Comparison of ENCODE assay signal across 18 cellular contexts in the genomic region with DNA sequence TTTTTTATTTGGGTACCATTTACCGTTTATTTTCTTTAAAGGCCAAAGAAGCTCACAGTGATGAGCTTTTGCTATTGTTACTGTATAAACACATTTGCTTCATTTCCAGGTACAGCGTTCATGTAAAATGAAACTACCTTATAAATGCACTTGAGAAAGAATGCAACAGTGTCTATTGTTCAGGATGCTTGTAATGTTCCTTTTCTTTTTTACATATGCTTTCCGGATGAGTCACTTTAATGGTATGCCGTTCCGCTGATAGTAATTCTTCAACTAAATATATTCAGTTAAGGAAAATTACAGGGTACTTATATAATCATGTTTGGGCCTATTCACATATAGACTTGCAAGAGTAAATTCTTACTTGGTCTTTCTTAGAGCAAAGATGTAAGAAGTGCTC.
A peak's percentile ranks its signal among the peaks of the same experiment; 100 is the strongest.
DNase-seq lines count a peak whose midpoint lies in the region; FAIRE-seq and TF ChIP-seq lines count a peak whose summit lies in the region.
"Had no signal": no experiment of that assay in that cellular context is flagged by ENCODE, and none has a peak within 500 bp of the region (broad histone marks: within the 10 kb centered on the region; RNA-seq: fewer than 3 reads in every experiment).

No MANE protein-coding gene starts in this region.

- TF ChIP-seq CTCF in endothelial cell of umbilical vein (IDR thresholded peaks at IDR 0.05; ENCODE audit: extremely low read depth in 1 of 2, insufficient read depth in 1 of 2, low read depth in 1 of 2, low read length in 2 of 2) = no peak

- H3K27me3 ChIP-seq in endothelial cell of umbilical vein (ENCODE audit: control insufficient read depth in 2 of 2, insufficient read depth in 2 of 2, low read length in 2 of 2) = no peaks in the 10 kb centered on the region
- H3K27me3 ChIP-seq: hepatocyte, MG63 had no signal

- no TSS peak for BruUV-seq in endothelial cell of umbilical vein (replicated peaks; lab: Mats Ljungman, UMichigan)

- no peak for TF ChIP-seq POLR2A in H54 (IDR thresholded peaks at IDR 0.05; ENCODE audit: low read depth, low read length)
- TF ChIP-seq POLR2A in endothelial cell of umbilical vein (IDR thresholded peaks at IDR 0.05; ENCODE audit: low read depth, low read length) = no peak

- intact Hi-C loops in endothelial cell of umbilical vein (cut with micrococcal nuclease) = loop anchor here (10.0 kb wide), 1 partner anchor 286 kb away; no protein-coding TSS in a partner anchor

- H3K27ac ChIP-seq in endothelial cell of umbilical vein (ENCODE audit: insufficient read depth, low read depth, low read length) = peak overlapping the region; percentile 65
- H3K27ac ChIP-seq: hepatocyte, left ventricle myocardium inferior had no signal

- no peaks in the 10 kb centered on the region for H3K79me2 ChIP-seq in endothelial cell of umbilical vein (ENCODE audit: control insufficient read depth, insufficient read depth, low read length)
- H3K79me2 ChIP-seq: hepatocyte had no signal

- CTCF ChIA-PET in endothelial cell of umbilical vein (lab: Charles Lee) = interaction anchor here (0.9 kb wide), 1 partner anchor 22 kb away, joined by 3 read pairs; no protein-coding TSS in a partner anchor

- H3K36me3 ChIP-seq in endothelial cell of umbilical vein (ENCODE audit: control insufficient read depth in 2 of 2, extremely low read depth in 1 of 2, insufficient read depth in 2 of 2, low read length in 2 of 2) = no peaks in the 10 kb centered on the region
- H3K36me3 ChIP-seq: left ventricle myocardium inferior, MG63 had no signal

- H3K4me3 ChIP-seq in endothelial cell of umbilical vein (replicated peaks in 1 of 3; ENCODE audit: insufficient read depth in 1 of 3, low read depth in 1 of 3, low read length in 3 of 3) = peak overlapping the region in 1 of 3 experiments; percentile 56
- H3K4me3 ChIP-seq: hepatocyte, left ventricle myocardium inferior, MG63 had no signal

- no peaks in the 10 kb centered on the region for H3K9me1 ChIP-seq in endothelial cell of umbilical vein (replicated peaks; ENCODE audit: control insufficient read depth, extremely low read depth, insufficient read depth, low read length)

- dilution Hi-C loops in endothelial cell of umbilical vein (cut with MboI; ENCODE audit: extremely low pct_ligation_motif_present, low sequenced_read_pairs) = no loop called here

- no peaks in the 10 kb centered on the region for H3K9me3 ChIP-seq in endothelial cell of umbilical vein (replicated peaks; ENCODE audit: control insufficient read depth, insufficient read depth, low read length)
- H3K9me3 ChIP-seq: left ventricle myocardium inferior, MG63 had no signal

- H3K9ac ChIP-seq in endothelial cell of umbilical vein (replicated peaks; ENCODE audit: extremely low read depth, insufficient read depth, low read length) = peak overlapping the region; percentile 75

- DNase-seq in H54 (ENCODE audit: insufficient read length, low spot score) (peak; percentile 5), RCC 7860 (ENCODE audit: low spot score) (peak; percentile 40), endothelial cell of umbilical vein (ENCODE audit: low read depth, low spot score) (peak; percentile 82), pulmonary artery endothelial cell (ENCODE audit: low read depth, low spot score) (peak; percentile 47), DMS53 (lab: John Stamatoyannopoulos, UW) (no peak), SHP77 treated with DMSO at 0.1 percent for 48 hours (lab: John Stamatoyannopoulos, UW) (no peak), SK-N-DZ (ENCODE audit: low spot score) (no peak)
- DNase-seq in activated CD4-positive, alpha-beta T cell treated with anti-CD3 and anti-CD28 coated beads for 1 hour = no peak
- DNase-seq: activated effector memory CD4-positive, alpha-beta T cell treated with Interleukin-2 at 50 U/mL for 16 hours; DMS79 treated with DMSO at 0.1 percent for 48 hours; left ventricle myocardium inferior; MG63; naive thymus-derived CD8-positive, alpha-beta T cell; NCI-H2081 treated with DMSO at 0.1 percent for 48 hours; NK-92 treated with Interleukin-12 subunit alpha and Interleukin-12 subunit beta, amount 100 ng/mL, for 24 hours; stimulated activated CD4-positive, alpha-beta T cell treated with anti-CD3 and anti-CD28 coated beads, Interleukin-2, amount 100 ng/mL, for 24 hours; stimulated activated CD8-positive, alpha-beta memory T cell treated with anti-CD3 and anti-CD28 coated beads, Interleukin-4, amount 100 ng/mL, for 48 hours had no signal

- POLR2A ChIA-PET in endothelial cell of umbilical vein (lab: Charles Lee) = interaction anchor here (0.7 kb wide), 2 partner anchors 240 to 507 kb away, joined by 3 to 7 read pairs; no protein-coding TSS in a partner anchor

- no peaks in the 10 kb centered on the region for H4K20me1 ChIP-seq in endothelial cell of umbilical vein (replicated peaks; ENCODE audit: control insufficient read depth, extremely low read depth, insufficient read depth, low read length)

- no peak overlapping the region for H2AFZ ChIP-seq in endothelial cell of umbilical vein (ENCODE audit: low read depth, low read length)
- H2AFZ ChIP-seq: hepatocyte had no signal

- H3K4me2 ChIP-seq in endothelial cell of umbilical vein (ENCODE audit: insufficient read depth, low read length) = peak overlapping the region; percentile 84
- H3K4me2 ChIP-seq: hepatocyte had no signal

- peaks cover 14% of the 10 kb centered on the region for H3K4me1 ChIP-seq in endothelial cell of umbilical vein (ENCODE audit: control insufficient read depth, extremely low read depth, insufficient read depth, low read length)
- H3K4me1 ChIP-seq: left ventricle myocardium inferior had no signal

- FAIRE-seq in H54 (lab: Jason Lieb, UNC) (no peak), RCC 7860 (lab: Jason Lieb, UNC) (peak; percentile 83), endothelial cell of umbilical vein (lab: Jason Lieb, UNC) (peak; percentile 62)

TF ChIP-seq in endothelial cell of umbilical vein, 7 proteins besides CTCF, POLR2A, EP300 and RAD21:
- no peak for TF ChIP-seq POLR2AphosphoS5 (IDR thresholded peaks at IDR 0.05; ENCODE audit: insufficient read depth, low read depth, low read length)
- TF ChIP-seq, protein P1, sequence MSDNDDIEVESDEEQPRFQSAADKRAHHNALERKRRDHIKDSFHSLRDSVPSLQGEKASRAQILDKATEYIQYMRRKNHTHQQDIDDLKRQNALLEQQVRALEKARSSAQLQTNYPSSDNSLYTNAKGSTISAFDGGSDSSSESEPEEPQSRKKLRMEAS (IDR thresholded peaks at IDR 0.05; ENCODE audit: insufficient read depth, insufficient read length) = no peak
- no peak for TF ChIP-seq MYC (IDR thresholded peaks at IDR 0.05; ENCODE audit: low read depth, low read length)
- TF ChIP-seq EZH2 (IDR thresholded peaks at IDR 0.05; ENCODE audit: borderline replicate concordance, low read depth, low read length, severe bottlenecking) = no peak
- TF ChIP-seq GATA2 (IDR thresholded peaks at IDR 0.05; ENCODE audit: insufficient read depth, insufficient read length, low read depth, low read length) = no peak
- peak; percentile 55 for TF ChIP-seq FOS (IDR thresholded peaks at IDR 0.05; ENCODE audit: borderline replicate concordance, insufficient read depth, low read length)
- peak; percentile 70 for TF ChIP-seq JUN (IDR thresholded peaks at IDR 0.05; ENCODE audit: borderline replicate concordance, insufficient read depth, insufficient read length, low read depth)

Comparison
In these comparisons a context has a peak if more than half of its experiments do, and no peak if none do; other contexts are left out.
1. DNase-seq: peak in H54 (single experiment), RCC 7860 (single experiment), endothelial cell of umbilical vein (single experiment) and pulmonary artery endothelial cell (single experiment); none in activated CD4-positive, alpha-beta T cell treated with anti-CD3 and anti-CD28 coated beads for 1 hour (single experiment), DMS53 (single experiment), SHP77 treated with DMSO at 0.1 percent for 48 hours (single experiment) and SK-N-DZ (single experiment).